Comparison of ENCODE assay signal across 8 cellular contexts in the genomic region with DNA sequence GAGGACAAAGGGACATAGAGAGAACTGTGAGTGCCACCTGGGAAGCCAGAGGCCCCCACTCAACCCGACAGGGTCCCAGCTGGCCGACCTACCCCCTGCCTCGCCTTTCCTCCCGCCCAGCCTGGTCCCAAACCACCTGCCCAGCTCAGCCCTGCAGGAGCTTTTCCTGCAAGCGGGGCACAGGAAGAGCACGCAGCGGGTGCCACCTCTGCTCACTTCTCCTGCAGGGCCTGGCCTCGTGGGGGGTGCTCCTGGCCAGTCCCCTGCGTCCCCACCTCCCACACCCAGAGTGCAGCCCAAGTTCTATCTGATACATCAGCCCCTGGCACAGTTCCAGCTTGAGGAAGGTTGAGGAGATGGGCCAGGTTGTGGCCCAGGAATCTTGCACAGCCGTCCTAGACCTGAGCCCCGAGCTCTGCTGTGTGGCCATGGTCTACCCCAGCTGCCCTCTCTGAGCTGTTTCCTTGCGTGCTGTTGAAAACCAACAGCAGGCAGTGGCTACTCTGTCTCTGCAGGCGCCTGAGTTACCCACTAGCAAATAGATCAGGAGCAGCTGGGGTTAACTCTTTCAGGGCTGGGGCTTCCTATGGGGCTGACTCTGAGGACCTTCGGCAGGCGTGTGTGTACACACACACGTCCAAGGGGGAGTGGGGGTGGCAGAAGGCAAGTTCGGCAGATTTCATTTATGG. TPM values are rescaled to one million over a fixed set of nuclear protein-coding genes. Genes with fewer than 3 reads are reported as not detected.
DNase-seq lines count a peak whose midpoint lies in the region; ATAC-seq and TF ChIP-seq lines count a peak whose summit lies in the region.

No MANE protein-coding gene starts in this region.

- peaks cover 27% of the 10 kb centered on the region; the same call in 1 of the 2 replicates for H3K4me1 ChIP-seq in PC-9 (replicated peaks; ENCODE audit: insufficient read depth)

- DNase-seq in SHP77 (lab: John Stamatoyannopoulos, UW), result peak; percentile 35 to 55
- no peak for DNase-seq in SHP77 treated with DMSO at 0.1 percent for 48 hours (lab: John Stamatoyannopoulos, UW)
- no peak for DNase-seq in PC-9
- no peak for DNase-seq in fibroblast of the aortic adventitia (ENCODE audit: low read depth)
- DNase-seq in stimulated activated naive CD8-positive, alpha-beta T cell treated with anti-CD3 and anti-CD28 coated beads, Interleukin-15, amount 100 ng/mL, for 72 hours, result no peak
- DNase-seq in NCI-H1930 (lab: John Stamatoyannopoulos, UW), result no peak
- no peak for DNase-seq in ACHN

- POLR2A ChIA-PET in PC-9 (lab: Charles Lee; ENCODE audit: unreplicated experiment), result no interaction called here

- no peaks in the 10 kb centered on the region for H3K27me3 ChIP-seq in PC-9 (ENCODE audit: insufficient read depth, low read depth)

- BruUV-seq in PC-9 (replicated peaks; lab: Mats Ljungman, UMichigan), result no TSS peak

- 0 out of 2 replicates have a peak, but pooled peaks cover 6% of the 10 kb centered on the region for H3K36me3 ChIP-seq in PC-9 (ENCODE audit: low read depth)

- H3K4me2 ChIP-seq in PC-9, result peak overlapping the region; percentile 84

- H3K27me3 Mint-ChIP-seq in stimulated activated naive CD8-positive, alpha-beta T cell treated with anti-CD3 and anti-CD28 coated beads, Interleukin-15, amount 100 ng/mL, for 72 hours, result no peaks in the 10 kb centered on the region

- peaks cover 37% of the 10 kb centered on the region for H3F3A ChIP-seq in PC-9 (ENCODE audit: insufficient read depth, low read depth)

- H3K27ac ChIP-seq in PC-9, result no peak overlapping the region

- H3K9me3 Mint-ChIP-seq in stimulated activated naive CD8-positive, alpha-beta T cell treated with anti-CD3 and anti-CD28 coated beads, Interleukin-15, amount 100 ng/mL, for 72 hours, result no peaks in the 10 kb centered on the region

- TF ChIP-seq CTCF in PC-9 (conservative IDR thresholded peaks at IDR 0.05) (no peak), fibroblast of the aortic adventitia (IDR thresholded peaks at IDR 0.05; ENCODE audit: insufficient read depth, low read length) (no peak)

- in situ Hi-C loops in ACHN (cut with HindIII; ENCODE audit: low pct_ligation_motif_present, low pct_unique_long_range_greater_than_20kb, low sequenced_read_pairs), result no loop called here

- peak overlapping the region in 1 of 2 donors; percentile 87 for H3K27ac Mint-ChIP-seq in stimulated activated naive CD8-positive, alpha-beta T cell treated with anti-CD3 and anti-CD28 coated beads, Interleukin-15, amount 100 ng/mL, for 72 hours

- intact Hi-C loops in PC-9 (cut with micrococcal nuclease; ENCODE audit: unreplicated experiment), result loop anchor here (5.0 kb wide), 1 partner anchor 60 kb away; the partner anchor contains the start of gene ZNF341

- no peaks in the 10 kb centered on the region for H3K9me3 ChIP-seq in PC-9 (ENCODE audit: insufficient read depth, low read depth)

- H3K4me3 Mint-ChIP-seq in stimulated activated naive CD8-positive, alpha-beta T cell treated with anti-CD3 and anti-CD28 coated beads, Interleukin-15, amount 100 ng/mL, for 72 hours, result peak overlapping the region; percentile 85 to 86

- H3K4me3 ChIP-seq in PC-9 (peak overlapping the region; percentile 96), fibroblast of the aortic adventitia (ENCODE audit: low read depth, low read length) (peak overlapping the region; percentile 79)

- no peak overlapping the region for H2AFZ ChIP-seq in PC-9

- H4K20me1 ChIP-seq in PC-9 (ENCODE audit: insufficient read depth), result no peaks in the 10 kb centered on the region

- no peak for ATAC-seq in stimulated activated naive CD8-positive, alpha-beta T cell treated with anti-CD3 and anti-CD28 coated beads, Interleukin-15, amount 100 ng/mL, for 72 hours
- ATAC-seq in HG03175 (IDR thresholded peaks at IDR 0.05; ENCODE audit: unreplicated experiment), result no peak

- no peaks in the 10 kb centered on the region for H3K9me2 ChIP-seq in PC-9 (ENCODE audit: insufficient read depth)

- H3K4me1 Mint-ChIP-seq in stimulated activated naive CD8-positive, alpha-beta T cell treated with anti-CD3 and anti-CD28 coated beads, Interleukin-15, amount 100 ng/mL, for 72 hours, result peaks cover 63% of the 10 kb centered on the region

- peaks cover 38% of the 10 kb centered on the region for H3K79me2 ChIP-seq in PC-9 (ENCODE audit: low read depth)

- CTCF ChIA-PET in PC-9 (lab: Charles Lee), result no interaction called here

RNA-seq across cellular contexts. Expression of gene NECAB3, which starts 1.7 kb away (rescaled TPM):
- total RNA-seq in PC-9 (2021) (72.1 and 77.7 TPM in 2 replicates), fibroblast of the aortic adventitia (ENCODE audit: low replicate concordance) (17.6 and 23.6 TPM in 2 replicates)

RNA-seq across cellular contexts. Expression of gene ACTL10, which starts 5.8 kb away (rescaled TPM):
- total RNA-seq in PC-9 (2021) (0.85 and 1.0 TPM in 2 replicates), fibroblast of the aortic adventitia (ENCODE audit: low replicate concordance) (2.2 and 2.5 TPM in 2 replicates)

RNA-seq across cellular contexts. Expression of gene C20orf144, which starts 10.4 kb away (rescaled TPM):
- total RNA-seq in PC-9 (2021), result 0.18 and 0.20 TPM in 2 replicates
- 0.16 and 0.18 TPM in 2 replicates for total RNA-seq in fibroblast of the aortic adventitia (ENCODE audit: low replicate concordance)

RNA-seq across cellular contexts. Expression of gene E2F1, which starts 13.6 kb away (rescaled TPM):
- total RNA-seq in PC-9 (2021) (31.5 and 31.6 TPM in 2 replicates), fibroblast of the aortic adventitia (ENCODE audit: low replicate concordance) (0.74 and 23.7 TPM in 2 replicates)

RNA-seq across cellular contexts. Expression of gene PXMP4, which starts 47.5 kb away (rescaled TPM):
- total RNA-seq in PC-9 (2021), result 12.2 and 19.1 TPM in 2 replicates
- 2.7 and 7.6 TPM in 2 replicates for total RNA-seq in fibroblast of the aortic adventitia (ENCODE audit: low replicate concordance)

Comparison
In these comparisons a context has a peak if more than half of its experiments do, and no peak if none do; other contexts are left out.
1. DNase-seq: peak in SHP77 (2 of 2); none in SHP77 treated with DMSO at 0.1 percent for 48 hours (single experiment), PC-9 (0 of 2), fibroblast of the aortic adventitia (single experiment), stimulated activated naive CD8-positive, alpha-beta T cell treated with anti-CD3 and anti-CD28 coated beads, Interleukin-15, amount 100 ng/mL, for 72 hours (0 of 2), NCI-H1930 (0 of 2) and ACHN (single experiment).